8 cellular contexts compared by ENCODE assay signal in genomic region chr1:220113136-220113695, GRCh38. TPM values are rescaled to one million over a fixed set of nuclear protein-coding genes. Genes with fewer than 3 reads are reported as not detected.
DNase-seq lines count a peak whose midpoint lies in the region; ATAC-seq and TF ChIP-seq lines count a peak whose summit lies in the region.

No MANE protein-coding gene starts in this region.

- H3K4me3 ChIP-seq in DOHH2 (ENCODE audit: low read length), result no peak overlapping the region

- H3K4me2 ChIP-seq in DOHH2 (ENCODE audit: low read length), result no peak overlapping the region

- no peaks in the 10 kb centered on the region for H3K9me2 ChIP-seq in DOHH2 (replicated peaks; ENCODE audit: control insufficient read depth, low read length)

- ATAC-seq in HG03175 (IDR thresholded peaks at IDR 0.05; ENCODE audit: unreplicated experiment), result peak; percentile 81
- no peak for ATAC-seq in GM18520 (IDR thresholded peaks at IDR 0.05; ENCODE audit: unreplicated experiment)

- no peaks in the 10 kb centered on the region for H4K20me1 ChIP-seq in DOHH2 (ENCODE audit: control insufficient read depth, insufficient read depth, low read depth, low read length)

- peaks cover 36% of the 10 kb centered on the region for H3K36me3 Mint-ChIP-seq in T-helper 2 cell treated with Interferon-gamma antibody and Interleukin-4, amounts not matched to agents 5 μg/mL and 100 μg/mL, for 36 hours (ENCODE audit: low read depth)

- no peaks in the 10 kb centered on the region for H3K27me3 Mint-ChIP-seq in T-helper 2 cell treated with Interferon-gamma antibody and Interleukin-4, amounts not matched to agents 5 μg/mL and 100 μg/mL, for 36 hours (ENCODE audit: low read depth)

- peak overlapping the region; percentile 40 for H3K4me3 Mint-ChIP-seq in T-helper 2 cell treated with Interferon-gamma antibody and Interleukin-4, amounts not matched to agents 5 μg/mL and 100 μg/mL, for 36 hours

- DNase-seq in A172 (ENCODE audit: low spot score) (peak; percentile 46), glomerular visceral epithelial cell (ENCODE audit: extremely low spot score) (peak; percentile 15), NCI-H1092 (lab: John Stamatoyannopoulos, UW) (no peak), NCI-H2029 treated with DMSO at 0.1 percent for 48 hours (lab: John Stamatoyannopoulos, UW) (no peak)
- DNase-seq in T-helper 2 cell treated with Interferon-gamma antibody and Interleukin-4, amounts not matched to agents 5 μg/mL and 100 μg/mL, for 36 hours (ENCODE audit: low spot score), result no peak

- H3K27ac Mint-ChIP-seq in T-helper 2 cell treated with Interferon-gamma antibody and Interleukin-4, amounts not matched to agents 5 μg/mL and 100 μg/mL, for 36 hours, result peak overlapping the region; percentile 26

- no peaks in the 10 kb centered on the region for H3K79me2 ChIP-seq in DOHH2 (ENCODE audit: control insufficient read depth, low read length)

- peak; percentile 71 for TF ChIP-seq CTCF in DOHH2 (IDR thresholded peaks at IDR 0.05; ENCODE audit: low read depth, low read length, poor library complexity, severe bottlenecking)

- H3K9me3 Mint-ChIP-seq in T-helper 2 cell treated with Interferon-gamma antibody and Interleukin-4, amounts not matched to agents 5 μg/mL and 100 μg/mL, for 36 hours, result no peaks in the 10 kb centered on the region

- no peaks in the 10 kb centered on the region for H3K4me1 ChIP-seq in DOHH2 (ENCODE audit: control insufficient read depth, low read length)

- H3K36me3 ChIP-seq in DOHH2 (ENCODE audit: control insufficient read depth, low read length), result peaks cover 70% of the 10 kb centered on the region

- no peaks in the 10 kb centered on the region for H3K9me3 ChIP-seq in DOHH2 (ENCODE audit: control insufficient read depth, insufficient read depth, low read length)

- no peaks in the 10 kb centered on the region for H3F3A ChIP-seq in DOHH2 (ENCODE audit: control insufficient read depth, insufficient read depth)

- peaks cover 6% of the 10 kb centered on the region for H3K4me1 Mint-ChIP-seq in T-helper 2 cell treated with Interferon-gamma antibody and Interleukin-4, amounts not matched to agents 5 μg/mL and 100 μg/mL, for 36 hours (ENCODE audit: low read depth)

- H3K27me3 ChIP-seq in DOHH2 (ENCODE audit: control insufficient read depth, low read length), result no peaks in the 10 kb centered on the region

- H3K27ac ChIP-seq in DOHH2 (ENCODE audit: low read depth, low read length), result no peak overlapping the region

RNA-seq across cellular contexts. Expression of gene IARS2, which starts 19.3 kb away (rescaled TPM):
- 152 and 176 TPM in 2 replicates for total RNA-seq in A172 (2014; rRNA removed; shearing (Covaris generic))

RNA-seq across cellular contexts. Expression of gene BPNT1, which starts 23.6 kb away (rescaled TPM):
- 58.3 and 67.1 TPM in 2 replicates for total RNA-seq in A172 (2014; rRNA removed; shearing (Covaris generic))

Comparison
In these comparisons a context has a peak if more than half of its experiments do, and no peak if none do; other contexts are left out.
1. DNase-seq: peak in A172 (single experiment) and glomerular visceral epithelial cell (single experiment); none in T-helper 2 cell treated with Interferon-gamma antibody and Interleukin-4, amounts not matched to agents 5 μg/mL and 100 μg/mL, for 36 hours (single experiment), NCI-H1092 (single experiment) and NCI-H2029 treated with DMSO at 0.1 percent for 48 hours (single experiment).